ENCODE assay signal across 7 cellular contexts in genomic region chr17:44007346-44008204, GRCh38. TPM values are rescaled to one million over a fixed set of nuclear protein-coding genes. Genes with fewer than 3 reads are reported as not detected.
DNase-seq lines count a peak whose midpoint lies in the region; ATAC-seq, FAIRE-seq and TF ChIP-seq lines count a peak whose summit lies in the region.

No MANE protein-coding gene starts in this region.

- TF ChIP-seq CTCF in fibroblast of mammary gland (conservative IDR thresholded peaks at IDR 0.05; ENCODE audit: control insufficient read depth, insufficient read depth, low read depth, low read length) (no peak), pancreas (IDR thresholded peaks at IDR 0.05) (peak in 1 of 4 donors; percentile 3)

- DNase-seq in RPMI8226 (peak; percentile 18), fibroblast of mammary gland (ENCODE audit: low read depth) (no peak), pancreas (peak in 2 of 6 donors; percentile 72 to 80), DMS153 treated with DMSO at 0.1 percent for 48 hours (lab: John Stamatoyannopoulos, UW; ENCODE audit: unreplicated experiment) (no peak)

- ATAC-seq in GM21528 (IDR thresholded peaks at IDR 0.05; ENCODE audit: low FRiP score, unreplicated experiment) (peak; percentile 29), pancreas (peak in 2 of 4 donors; percentile 0 to 1), HG02763 (IDR thresholded peaks at IDR 0.05; ENCODE audit: unreplicated experiment) (no peak), GM21360 (IDR thresholded peaks at IDR 0.05; ENCODE audit: unreplicated experiment) (no peak)

- 9% methylated on average over 37 of the region's 37 CpGs for WGBS in pancreas, 2 donors

- no peak for FAIRE-seq in pancreas (lab: Jason Lieb, UNC)

- intact Hi-C loops in pancreas (cut with DNase I), result no loop called here

- no peaks in the 10 kb centered on the region for H3K9me3 ChIP-seq in pancreas

- H3K4me1 ChIP-seq in pancreas, result peaks cover 4 to 22% (median 13%) of the 10 kb centered on the region in 3 donors

- peaks cover 0 to 11% (median 2%) of the 10 kb centered on the region in 4 donors for H3K27me3 ChIP-seq in pancreas

- no peaks in the 10 kb centered on the region for H3K36me3 ChIP-seq in pancreas

- no peak overlapping the region for H3K27ac ChIP-seq in pancreas

- H3K4me3 ChIP-seq in fibroblast of mammary gland (ENCODE audit: control insufficient read depth, low read depth, low read length) (peak overlapping the region; percentile 40), pancreas (peak overlapping the region; percentile 27 to 48 (median 44))

RNA-seq across cellular contexts. Expression of gene NAGS, which starts 3.2 kb away (rescaled TPM):
- total RNA-seq in pancreas, result 1 to 10 TPM in 1 of 6 donors, under 1 TPM in 5; 0.09 to 1.1 (median 0.48) TPM
- polyA plus RNA-seq in pancreas, result 1 to 10 TPM in 1 of 2 donors, under 1 TPM in 1; 0.38 to 1.8 TPM

RNA-seq across cellular contexts. Expression of gene TMEM101, which starts 7.2 kb away (rescaled TPM):
- 10 to 100 TPM; 14.4 to 22.7 (median 20.3) TPM for total RNA-seq in pancreas
- 10 to 100 TPM; 16.4 to 20.2 TPM for polyA plus RNA-seq in pancreas

RNA-seq across cellular contexts. Expression of gene PYY, which starts 53.8 kb away (rescaled TPM):
- total RNA-seq in pancreas, result under 1 TPM in 2 of 6 donors, not detected in 4; 0.35 to 0.49 TPM
- 1 to 10 TPM in 1 of 2 donors, under 1 TPM in 1; 0.66 to 1.1 TPM for polyA plus RNA-seq in pancreas

RNA-seq across cellular contexts. Expression of gene LSM12, which starts 58.9 kb away (rescaled TPM):
- 10 to 100 TPM; 19.0 to 29.6 (median 25.7) TPM for total RNA-seq in pancreas
- polyA plus RNA-seq in pancreas, result 10 to 100 TPM; 14.5 to 21.3 TPM
